Comparison of ENCODE assay signal across 19 cellular contexts in the genomic region with DNA sequence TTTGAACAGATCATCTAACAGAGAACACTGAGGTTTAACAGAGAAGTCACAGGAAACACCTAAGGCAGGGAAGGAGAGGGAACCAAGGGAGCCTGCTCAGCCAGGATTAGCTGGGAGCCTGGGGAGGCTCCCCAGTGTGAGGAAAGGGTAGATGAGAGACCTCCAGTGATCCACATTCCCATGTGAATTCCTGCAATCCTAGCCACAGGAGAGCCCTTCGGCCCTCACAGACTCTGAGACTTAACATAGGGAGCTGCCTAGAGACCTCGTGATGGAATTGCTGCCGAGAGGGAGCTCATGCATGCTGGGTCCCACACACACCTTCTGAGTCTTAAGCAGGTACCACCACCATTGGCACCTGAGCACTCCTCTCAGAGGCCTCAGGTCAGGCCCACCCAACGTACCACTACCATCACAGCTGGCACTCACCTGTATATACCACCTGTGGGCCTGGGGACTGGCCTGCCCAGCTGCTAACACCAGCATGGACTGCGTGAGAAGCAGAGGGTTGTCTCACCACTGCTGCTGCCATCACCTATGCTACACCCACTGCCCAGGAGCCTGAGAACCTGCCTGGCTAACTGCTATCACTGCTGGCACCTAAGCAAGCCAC.
A peak's percentile ranks its signal among the peaks of the same experiment; 100 is the strongest.
DNase-seq lines count a peak whose midpoint lies in the region; ATAC-seq and TF ChIP-seq lines count a peak whose summit lies in the region.
"Had no signal": no experiment of that assay in that cellular context is flagged by ENCODE, and none has a peak within 500 bp of the region (broad histone marks: within the 10 kb centered on the region; RNA-seq: fewer than 3 reads in every experiment).

No MANE protein-coding gene starts in this region.

- intact Hi-C loops in activated T-helper 2 cell treated with anti-CD3 and anti-CD28 coated beads, Interferon-gamma antibody, Interleukin-2, Interleukin-4, amounts not matched to agents 10 μg/mL and 5 μg/mL and 100 μg/mL, durations not matched to agents 14 hours and 24 hours and 36 hours (cut with micrococcal nuclease): no loop called here

- H2BK15ac ChIP-seq in mesendoderm (replicated peaks; ENCODE audit: low read depth): no peak overlapping the region

- H3K4me1 ChIP-seq in mesendoderm (ENCODE audit: control insufficient read depth, low read depth, low read length): no peaks in the 10 kb centered on the region

- no peaks in the 10 kb centered on the region for H3K9me3 Mint-ChIP-seq in WTC11
- H3K9me3 Mint-ChIP-seq in stimulated activated naive CD8-positive, alpha-beta T cell treated with anti-CD3 and anti-CD28 coated beads, Interleukin-15, amount 100 ng/mL, for 72 hours: no peaks in the 10 kb centered on the region
- no peaks in the 10 kb centered on the region for H3K9me3 Mint-ChIP-seq in activated T-cell treated with anti-CD3 and anti-CD28 coated beads, Interleukin-2, amount 50 U/mL, for 72 hours
- no peaks in the 10 kb centered on the region for H3K9me3 Mint-ChIP-seq in activated T-helper 2 cell treated with anti-CD3 and anti-CD28 coated beads, Interferon-gamma antibody, Interleukin-2, Interleukin-4, amounts not matched to agents 10 μg/mL and 5 μg/mL and 100 μg/mL, durations not matched to agents 14 hours and 24 hours and 36 hours

- no peak for TF ChIP-seq CTCF in WTC11 (IDR thresholded peaks at IDR 0.05)

- no peaks in the 10 kb centered on the region for H3K27me3 ChIP-seq in mesendoderm (ENCODE audit: insufficient read depth, low read length, poor library complexity)

- no peak overlapping the region for H3K56ac ChIP-seq in mesendoderm (ENCODE audit: low read length)

- H3K4me1 Mint-ChIP-seq in WTC11: no peaks in the 10 kb centered on the region
- H3K4me1 Mint-ChIP-seq in stimulated activated naive CD8-positive, alpha-beta T cell treated with anti-CD3 and anti-CD28 coated beads, Interleukin-15, amount 100 ng/mL, for 72 hours: no peaks in the 10 kb centered on the region
- H3K4me1 Mint-ChIP-seq in activated T-cell treated with anti-CD3 and anti-CD28 coated beads, Interleukin-2, amount 50 U/mL, for 72 hours (ENCODE audit: low read depth): no peaks in the 10 kb centered on the region
- no peaks in the 10 kb centered on the region for H3K4me1 Mint-ChIP-seq in activated T-helper 2 cell treated with anti-CD3 and anti-CD28 coated beads, Interferon-gamma antibody, Interleukin-2, Interleukin-4, amounts not matched to agents 10 μg/mL and 5 μg/mL and 100 μg/mL, durations not matched to agents 14 hours and 24 hours and 36 hours (ENCODE audit: low read depth)
- H3K4me1 Mint-ChIP-seq: CD14-positive monocyte had no signal

- H3K79me2 ChIP-seq in mesendoderm (ENCODE audit: control insufficient read depth, insufficient read depth, low read length): no peaks in the 10 kb centered on the region

- DNase-seq in ELF-1 (ENCODE audit: low read depth, low spot score): peak; percentile 10
- peak; percentile 20 for DNase-seq in WTC11 (ENCODE audit: low spot score)
- DNase-seq in mesendoderm: peak; percentile 72
- no peak for DNase-seq in stimulated activated naive CD8-positive, alpha-beta T cell treated with anti-CD3 and anti-CD28 coated beads, Interleukin-15, amount 100 ng/mL, for 72 hours
- DNase-seq in activated T-cell treated with anti-CD3 and anti-CD28 coated beads, Interleukin-2, amount 50 U/mL, for 72 hours: no peak
- DNase-seq in activated T-helper 2 cell treated with anti-CD3 and anti-CD28 coated beads, Interferon-gamma antibody, Interleukin-2, Interleukin-4, amounts not matched to agents 10 μg/mL and 5 μg/mL and 100 μg/mL, durations not matched to agents 14 hours and 24 hours and 36 hours (ENCODE audit: low spot score): no peak
- DNase-seq: GDM1; Kasumi-1; NCI-H1092; NCI-H1436; NCI-H1930; NCI-H2227 treated with DMSO at 0.1 percent for 48 hours; NCI-H510A; NCI-H774; NK-92 treated with Interleukin-12 subunit alpha and Interleukin-12 subunit beta, amount 100 ng/mL, for 24 hours; SIG-M5; SK-N-SH had no signal

- CTCF ChIA-PET in WTC11 (lab: Charles Lee): no interaction called here

- H3K18ac ChIP-seq in mesendoderm (ENCODE audit: low read length): no peak overlapping the region

- no peak overlapping the region for H2AK5ac ChIP-seq in mesendoderm (ENCODE audit: low read length)

- no peak overlapping the region for H3K9ac ChIP-seq in mesendoderm (ENCODE audit: low read length)
- H3K9ac ChIP-seq: SK-N-SH had no signal

- H3K36me3 Mint-ChIP-seq in WTC11: 0 out of 2 replicates have a peak, but pooled peaks cover 5% of the 10 kb centered on the region
- H3K36me3 Mint-ChIP-seq in activated T-cell treated with anti-CD3 and anti-CD28 coated beads, Interleukin-2, amount 50 U/mL, for 72 hours (ENCODE audit: insufficient read depth in 2 of 2): no peaks in the 10 kb centered on the region
- no peaks in the 10 kb centered on the region for H3K36me3 Mint-ChIP-seq in activated T-helper 2 cell treated with anti-CD3 and anti-CD28 coated beads, Interferon-gamma antibody, Interleukin-2, Interleukin-4, amounts not matched to agents 10 μg/mL and 5 μg/mL and 100 μg/mL, durations not matched to agents 14 hours and 24 hours and 36 hours (ENCODE audit: low read depth)
- H3K36me3 Mint-ChIP-seq: CD14-positive monocyte had no signal

- H3K27ac ChIP-seq in mesendoderm (ENCODE audit: low read depth, low read length): no peak overlapping the region

- no peak overlapping the region for H2BK5ac ChIP-seq in mesendoderm (ENCODE audit: low read length)

- POLR2A ChIA-PET in WTC11 (lab: Charles Lee): no interaction called here

- no peak overlapping the region for H3K23ac ChIP-seq in mesendoderm (ENCODE audit: low read length)

- H3K4me3 ChIP-seq in mesendoderm (ENCODE audit: low read length): no peak overlapping the region

- no peak overlapping the region for H3K4me2 ChIP-seq in mesendoderm (ENCODE audit: low read length)
- H3K4me2 ChIP-seq: SK-N-SH had no signal

- no peak overlapping the region for H3K4ac ChIP-seq in mesendoderm (ENCODE audit: low read depth, low read length)

- ATAC-seq in WTC11: peak; percentile 71
- ATAC-seq in stimulated activated naive CD8-positive, alpha-beta T cell treated with anti-CD3 and anti-CD28 coated beads, Interleukin-15, amount 100 ng/mL, for 72 hours: peak; percentile 26
- ATAC-seq in activated T-cell treated with anti-CD3 and anti-CD28 coated beads, Interleukin-2, amount 50 U/mL, for 72 hours (replicated peaks in 1 of 2): no peak
- no peak for ATAC-seq in HG03045 (IDR thresholded peaks at IDR 0.05; ENCODE audit: unreplicated experiment)

- H4K5ac ChIP-seq in mesendoderm (ENCODE audit: low read length): no peak overlapping the region

- no peak overlapping the region for H4K8ac ChIP-seq in mesendoderm (ENCODE audit: low read depth, low read length)

- no peaks in the 10 kb centered on the region for H3K27me3 Mint-ChIP-seq in WTC11 (ENCODE audit: low read depth)
- no peaks in the 10 kb centered on the region for H3K27me3 Mint-ChIP-seq in stimulated activated naive CD8-positive, alpha-beta T cell treated with anti-CD3 and anti-CD28 coated beads, Interleukin-15, amount 100 ng/mL, for 72 hours
- H3K27me3 Mint-ChIP-seq in activated T-cell treated with anti-CD3 and anti-CD28 coated beads, Interleukin-2, amount 50 U/mL, for 72 hours (ENCODE audit: low read depth): no peaks in the 10 kb centered on the region
- peaks cover 2% of the 10 kb centered on the region for H3K27me3 Mint-ChIP-seq in activated T-helper 2 cell treated with anti-CD3 and anti-CD28 coated beads, Interferon-gamma antibody, Interleukin-2, Interleukin-4, amounts not matched to agents 10 μg/mL and 5 μg/mL and 100 μg/mL, durations not matched to agents 14 hours and 24 hours and 36 hours (ENCODE audit: low read depth)

- H3K4me3 Mint-ChIP-seq in WTC11: no peak overlapping the region
- no peak overlapping the region for H3K4me3 Mint-ChIP-seq in stimulated activated naive CD8-positive, alpha-beta T cell treated with anti-CD3 and anti-CD28 coated beads, Interleukin-15, amount 100 ng/mL, for 72 hours
- H3K4me3 Mint-ChIP-seq in activated T-cell treated with anti-CD3 and anti-CD28 coated beads, Interleukin-2, amount 50 U/mL, for 72 hours: no peak overlapping the region
- no peak overlapping the region for H3K4me3 Mint-ChIP-seq in activated T-helper 2 cell treated with anti-CD3 and anti-CD28 coated beads, Interferon-gamma antibody, Interleukin-2, Interleukin-4, amounts not matched to agents 10 μg/mL and 5 μg/mL and 100 μg/mL, durations not matched to agents 14 hours and 24 hours and 36 hours (ENCODE audit: low read depth)
- H3K4me3 Mint-ChIP-seq: CD14-positive monocyte had no signal

- no peak overlapping the region for H2BK120ac ChIP-seq in mesendoderm (ENCODE audit: low read depth, low read length)

- H3K36me3 ChIP-seq in mesendoderm (ENCODE audit: control insufficient read depth, insufficient read depth, low read length): no peaks in the 10 kb centered on the region

- no peaks in the 10 kb centered on the region for H3K79me1 ChIP-seq in mesendoderm (ENCODE audit: low read length)

- WGBS in mesendoderm (ENCODE audit: extremely low coverage, insufficient coverage, low lambda C conversion rate): no CpG with 5 or more reads among the region's 5 CpGs

- no peak overlapping the region for H3K27ac Mint-ChIP-seq in WTC11
- no peak overlapping the region for H3K27ac Mint-ChIP-seq in stimulated activated naive CD8-positive, alpha-beta T cell treated with anti-CD3 and anti-CD28 coated beads, Interleukin-15, amount 100 ng/mL, for 72 hours
- H3K27ac Mint-ChIP-seq in activated T-cell treated with anti-CD3 and anti-CD28 coated beads, Interleukin-2, amount 50 U/mL, for 72 hours: no peak overlapping the region
- H3K27ac Mint-ChIP-seq in activated T-helper 2 cell treated with anti-CD3 and anti-CD28 coated beads, Interferon-gamma antibody, Interleukin-2, Interleukin-4, amounts not matched to agents 10 μg/mL and 5 μg/mL and 100 μg/mL, durations not matched to agents 14 hours and 24 hours and 36 hours: no peak overlapping the region
- H3K27ac Mint-ChIP-seq: CD14-positive monocyte had no signal

TF ChIP-seq in WTC11, 78 proteins besides CTCF, POLR2A, EP300 and RAD21 (continues in another document):
- TF ChIP-seq NFYB (CRISPR knock-in tag; conservative IDR thresholded peaks at IDR 0.05; ENCODE audit: low read depth) (no peak), ZNF423 (CRISPR knock-in tag; IDR thresholded peaks at IDR 0.05) (peak; percentile 84)
- TF ChIP-seq, protein P1, sequence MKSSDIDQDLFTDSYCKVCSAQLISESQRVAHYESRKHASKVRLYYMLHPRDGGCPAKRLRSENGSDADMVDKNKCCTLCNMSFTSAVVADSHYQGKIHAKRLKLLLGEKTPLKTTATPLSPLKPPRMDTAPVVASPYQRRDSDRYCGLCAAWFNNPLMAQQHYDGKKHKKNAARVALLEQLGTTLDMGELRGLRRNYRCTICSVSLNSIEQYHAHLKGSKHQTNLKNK (CRISPR knock-in tag; IDR thresholded peaks at IDR 0.05): no peak

Comparison
In these comparisons a context has a peak if more than half of its experiments do, and no peak if none do; other contexts are left out.
1. DNase-seq: peak in ELF-1 (single experiment), WTC11 (single experiment) and mesendoderm (single experiment); none in stimulated activated naive CD8-positive, alpha-beta T cell treated with anti-CD3 and anti-CD28 coated beads, Interleukin-15, amount 100 ng/mL, for 72 hours (0 of 2), activated T-cell treated with anti-CD3 and anti-CD28 coated beads, Interleukin-2, amount 50 U/mL, for 72 hours (0 of 2) and activated T-helper 2 cell treated with anti-CD3 and anti-CD28 coated beads, Interferon-gamma antibody, Interleukin-2, Interleukin-4, amounts not matched to agents 10 μg/mL and 5 μg/mL and 100 μg/mL, durations not matched to agents 14 hours and 24 hours and 36 hours (single experiment).
2. ATAC-seq: peak in WTC11 (single experiment) and stimulated activated naive CD8-positive, alpha-beta T cell treated with anti-CD3 and anti-CD28 coated beads, Interleukin-15, amount 100 ng/mL, for 72 hours (single experiment); none in activated T-cell treated with anti-CD3 and anti-CD28 coated beads, Interleukin-2, amount 50 U/mL, for 72 hours (0 of 2) and HG03045 (single experiment).